8 cellular contexts compared by ENCODE assay signal in the genomic region with DNA sequence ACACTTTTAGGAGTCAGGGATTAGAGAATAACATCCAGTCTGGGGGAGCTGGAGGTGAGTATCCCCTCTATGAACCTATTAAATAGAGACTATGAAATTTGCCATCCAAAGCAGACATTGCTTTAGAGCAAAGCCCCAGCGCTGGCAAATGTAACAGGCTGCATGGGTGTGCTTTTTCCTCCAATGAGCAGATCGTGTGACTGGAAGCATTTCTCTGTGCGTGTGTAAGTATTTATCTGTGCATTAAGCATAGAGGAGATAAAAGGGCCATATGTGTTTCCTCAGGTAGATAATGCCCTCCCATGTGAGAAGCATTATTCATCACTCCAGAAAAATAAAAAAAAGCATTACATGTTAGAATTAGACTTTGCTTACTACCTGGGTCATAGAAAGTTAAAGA. TPM values are rescaled to one million over a fixed set of nuclear protein-coding genes. Genes with fewer than 3 reads are reported as not detected.
DNase-seq lines count a peak whose midpoint lies in the region; ATAC-seq and TF ChIP-seq lines count a peak whose summit lies in the region.

No MANE protein-coding gene starts in this region.

- BruUV-seq in mammary epithelial cell (replicated peaks; lab: Mats Ljungman, UMichigan): no TSS peak

- no peak overlapping the region for H3K27ac Mint-ChIP-seq in osteocyte (ENCODE audit: unreplicated experiment)

- peaks cover 28% of the 10 kb centered on the region for H3K4me1 Mint-ChIP-seq in osteocyte (ENCODE audit: unreplicated experiment)

- TF ChIP-seq CTCF in mammary epithelial cell (conservative IDR thresholded peaks at IDR 0.05 in 1 of 2, IDR thresholded peaks at IDR 0.05 in 1 of 2; ENCODE audit: extremely low read depth in 1 of 2, insufficient read depth in 1 of 2, low read depth in 1 of 2, low read length in 2 of 2) (no peak), osteocyte (IDR thresholded peaks at IDR 0.05) (no peak)

- peaks cover 6% of the 10 kb centered on the region for H3K36me3 Mint-ChIP-seq in osteocyte (ENCODE audit: unreplicated experiment)

- H3K27me3 Mint-ChIP-seq in osteocyte (ENCODE audit: unreplicated experiment): no peaks in the 10 kb centered on the region

- DNase-seq in stimulated activated CD4-positive, alpha-beta T cell treated with anti-CD3 and anti-CD28 coated beads, Interleukin-15, amount 100 ng/mL, for 24 hours: peak; percentile 2
- no peak for DNase-seq in stimulated activated CD4-positive, alpha-beta T cell treated with anti-CD3 and anti-CD28 coated beads, Interleukin-1b, Interleukin-23, amount 100 ng/mL, for 48 hours
- no peak for DNase-seq in mammary epithelial cell
- no peak for DNase-seq in osteocyte (ENCODE audit: extremely low spot score, unreplicated experiment)
- DNase-seq in NCI-H1930 (lab: John Stamatoyannopoulos, UW): no peak
- no peak for DNase-seq in NCI-H2196 treated with DMSO at 0.1 percent for 48 hours (lab: John Stamatoyannopoulos, UW; ENCODE audit: unreplicated experiment)
- no peak for DNase-seq in NCI-H748 treated with DMSO at 0.1 percent for 48 hours (lab: John Stamatoyannopoulos, UW)

- H3K9me3 ChIP-seq in mammary epithelial cell (replicated peaks; ENCODE audit: insufficient read depth, low read length): no peaks in the 10 kb centered on the region

- H3K9me3 Mint-ChIP-seq in osteocyte (ENCODE audit: unreplicated experiment): no peaks in the 10 kb centered on the region

- peak overlapping the region; percentile 84 for H2AFZ ChIP-seq in mammary epithelial cell (ENCODE audit: low read depth, low read length)

- intact Hi-C loops in mammary epithelial cell (cut with micrococcal nuclease): no loop called here

- peak overlapping the region in 1 of 3 experiments; percentile 14 for H3K4me3 ChIP-seq in mammary epithelial cell (replicated peaks in 1 of 3; ENCODE audit: insufficient read depth in 1 of 3, low read depth in 2 of 3, low read length in 3 of 3)

- no peak overlapping the region for H3K9ac ChIP-seq in mammary epithelial cell (ENCODE audit: insufficient read depth, low read length)

- H3K36me3 ChIP-seq in mammary epithelial cell (ENCODE audit: insufficient read depth, low read length): no peaks in the 10 kb centered on the region

- ATAC-seq in HG03460 (IDR thresholded peaks at IDR 0.05; ENCODE audit: unreplicated experiment): peak; percentile 11

- peak overlapping the region; percentile 78 for H3K4me2 ChIP-seq in mammary epithelial cell (ENCODE audit: insufficient read depth, low read depth, low read length)

- in situ Hi-C loops in mammary epithelial cell (cut with MboI; ENCODE audit: low sequenced_read_pairs in 2 of 2): no loop called here

- H3K4me1 ChIP-seq in mammary epithelial cell (ENCODE audit: insufficient read depth, low read length): peaks cover 11% of the 10 kb centered on the region

- no peaks in the 10 kb centered on the region for H4K20me1 ChIP-seq in mammary epithelial cell (ENCODE audit: insufficient read depth, low read length)

- dilution Hi-C loops in mammary epithelial cell (cut with HindIII; ENCODE audit: low sequenced_read_pairs): no loop called here

- WGBS in mammary epithelial cell (ENCODE audit: low coverage, missing lambda C conversion rate): 85% methylated on average over 3 of the region's 3 CpGs

- peak overlapping the region; percentile 52 for H3K4me3 Mint-ChIP-seq in osteocyte (ENCODE audit: unreplicated experiment)

- CTCF ChIA-PET in mammary epithelial cell (lab: Charles Lee; ENCODE audit: low non-redundant PET): no interaction called here

- no peak overlapping the region for H3K27ac ChIP-seq in mammary epithelial cell (ENCODE audit: insufficient read depth, low read depth, low read length)

- no peaks in the 10 kb centered on the region for H3K27me3 ChIP-seq in mammary epithelial cell (ENCODE audit: insufficient read depth, low read length)

- H3K79me2 ChIP-seq in mammary epithelial cell (ENCODE audit: insufficient read depth, low read length): no peaks in the 10 kb centered on the region

RNA-seq across cellular contexts. Expression of a gene that starts 0.9 kb away (rescaled TPM):
- total RNA-seq in mammary epithelial cell: 1 to 10 TPM; 1.6 to 1.7 TPM
- 0.11 TPM for polyA plus RNA-seq in mammary epithelial cell
- not detected for polyA minus RNA-seq in mammary epithelial cell
- 1.1 and 1.7 TPM in 2 replicates for total RNA-seq in osteocyte

RNA-seq across cellular contexts. Expression of a gene that starts 52.2 kb away (rescaled TPM):
- total RNA-seq in mammary epithelial cell (10 to 100 TPM; 10.1 to 13.3 TPM), osteocyte (7.8 and 8.5 TPM in 2 replicates)
- polyA plus RNA-seq in mammary epithelial cell: 3.9 TPM
- polyA minus RNA-seq in mammary epithelial cell: 2.1 TPM

RNA-seq across cellular contexts. Expression of a gene that starts 55.1 kb away (rescaled TPM):
- total RNA-seq in mammary epithelial cell (10 to 100 TPM; 15.2 to 16.4 TPM), osteocyte (10.9 and 12.1 TPM in 2 replicates)
- 3.7 TPM for polyA plus RNA-seq in mammary epithelial cell
- polyA minus RNA-seq in mammary epithelial cell: 5.9 TPM
